In genomic region chr1:240093120-240093961, GRCh38 we compare ENCODE assay signal across 10 cellular contexts. TPM values are rescaled to one million over a fixed set of nuclear protein-coding genes. Genes with fewer than 3 reads are reported as not detected.
DNase-seq lines count a peak whose midpoint lies in the region; TF ChIP-seq lines count a peak whose summit lies in the region.
"Had no signal": no experiment of that assay in that cellular context is flagged by ENCODE, and none has a peak within 500 bp of the region (broad histone marks: within the 10 kb centered on the region; RNA-seq: fewer than 3 reads in every experiment).

No MANE protein-coding gene starts in this region.

- no peaks in the 10 kb centered on the region for H4K20me1 ChIP-seq in GM23248 (ENCODE audit: insufficient read depth)

- H3K36me3 Mint-ChIP-seq in activated T-cell treated with anti-CD3 and anti-CD28 coated beads, Interleukin-2, amount 50 U/mL, for 24 hours (ENCODE audit: low read depth) = no peaks in the 10 kb centered on the region

- no peak overlapping the region for H3K27ac Mint-ChIP-seq in activated T-cell treated with anti-CD3 and anti-CD28 coated beads, Interleukin-2, amount 50 U/mL, for 24 hours

- peaks cover 3% of the 10 kb centered on the region; the same call in 1 of the 2 replicates for H3K36me3 ChIP-seq in GM23248 (ENCODE audit: low read depth)
- H3K36me3 ChIP-seq in sigmoid colon = no peaks in the 10 kb centered on the region
- H3K36me3 ChIP-seq: thyroid gland had no signal

- no peak for TF ChIP-seq EP300 in sigmoid colon (IDR thresholded peaks at IDR 0.05)

- peak overlapping the region; percentile 84 for H3K4me2 ChIP-seq in GM23248 (ENCODE audit: unreplicated experiment)

- H3K4me1 Mint-ChIP-seq in activated T-cell treated with anti-CD3 and anti-CD28 coated beads, Interleukin-2, amount 50 U/mL, for 24 hours (ENCODE audit: low read depth) = peaks cover 4% of the 10 kb centered on the region

- no peaks in the 10 kb centered on the region for H3K9me3 Mint-ChIP-seq in activated T-cell treated with anti-CD3 and anti-CD28 coated beads, Interleukin-2, amount 50 U/mL, for 24 hours

- H2AFZ ChIP-seq in GM23248 = peak overlapping the region; percentile 86

- no peaks in the 10 kb centered on the region for H3K9me2 ChIP-seq in GM23248 (ENCODE audit: insufficient read depth)

- intact Hi-C loops in head of caudate nucleus (cut with DNase I) = no loop called here
- intact Hi-C loops in sigmoid colon (cut with DNase I) = loop anchor here (5.0 kb wide), 1 partner anchor 66 kb away; no protein-coding TSS in a partner anchor

- no peak for TF ChIP-seq POLR2A in sigmoid colon (IDR thresholded peaks at IDR 0.05)

- in situ Hi-C loops in GM23248 (cut with MboI) = no loop called here

- H3K79me2 ChIP-seq in GM23248 (ENCODE audit: insufficient read depth) = peaks cover 76% of the 10 kb centered on the region

- H3K27ac ChIP-seq in GM23248 (no peak overlapping the region), sigmoid colon (peak overlapping the region in 3 of 4 donors; percentile 82 to 92 (median 85))
- H3K27ac ChIP-seq: thyroid gland had no signal

- WGBS in GM23248 (ENCODE audit: low coverage in 1 of 2, low lambda C conversion rate in 2 of 2, missing lambda C conversion rate in 2 of 2), 2 experiments = 10 to 15% methylated on average over 44 to 48 of the region's 65 CpGs
- 7 to 10% methylated on average over 65 of the region's 65 CpGs for WGBS in sigmoid colon, 2 donors

- H3K4me3 Mint-ChIP-seq in activated T-cell treated with anti-CD3 and anti-CD28 coated beads, Interleukin-2, amount 50 U/mL, for 24 hours = no peak overlapping the region

- H3K4me3 ChIP-seq in GM23248 (peak overlapping the region; percentile 90), sigmoid colon (peak overlapping the region; percentile 54 to 77 (median 72))

- peak overlapping the region; percentile 75 for H3K9ac ChIP-seq in GM23248

- peaks cover 53% of the 10 kb centered on the region for H3K27me3 Mint-ChIP-seq in activated T-cell treated with anti-CD3 and anti-CD28 coated beads, Interleukin-2, amount 50 U/mL, for 24 hours

- H3K4me1 ChIP-seq in GM23248 (ENCODE audit: insufficient read depth) (peaks cover 44% of the 10 kb centered on the region), sigmoid colon (peaks cover 0 to 37% (median 25%) of the 10 kb centered on the region in 4 donors)

- H3F3A ChIP-seq in GM23248 (ENCODE audit: insufficient read depth) = peaks cover 8% of the 10 kb centered on the region; the same call in 1 of the 2 replicates

- no peak for TF ChIP-seq CTCF in sigmoid colon (IDR thresholded peaks at IDR 0.05)

- DNase-seq in GM23248 = peak; percentile 56
- peak; percentile 52 for DNase-seq in SK-N-DZ (ENCODE audit: low spot score)
- peak in 32 of 42 donors; percentile 11 to 58 (median 34) for DNase-seq in head of caudate nucleus
- DNase-seq in sigmoid colon = peak; percentile 67
- DNase-seq in SKM-1 (lab: John Stamatoyannopoulos, UW; ENCODE audit: unreplicated experiment) = no peak
- no peak for DNase-seq in activated T-cell treated with anti-CD3 and anti-CD28 coated beads, Interleukin-2, amount 50 U/mL, for 24 hours
- no peak for DNase-seq in T-helper 2 cell
- no peak for DNase-seq in SIG-M5 (lab: John Stamatoyannopoulos, UW)

- no peaks in the 10 kb centered on the region for H3K27me3 ChIP-seq in GM23248 (replicated peaks; ENCODE audit: insufficient read depth)
- H3K27me3 ChIP-seq in sigmoid colon = peaks cover 0 to 16% (median 0%) of the 10 kb centered on the region in 3 donors

- no peaks in the 10 kb centered on the region for H3K9me3 ChIP-seq in GM23248 (ENCODE audit: low read depth)
- no peaks in the 10 kb centered on the region for H3K9me3 ChIP-seq in sigmoid colon
- H3K9me3 ChIP-seq: thyroid gland had no signal

RNA-seq across cellular contexts. Expression of gene FMN2, which starts 1.7 kb away (rescaled TPM):
- 114 and 141 TPM in 2 replicates for total RNA-seq in GM23248 (2014; rRNA removed; shearing (Covaris generic))
- polyA plus RNA-seq in GM23248 (2016; fragmentation: Nextera tagmentation; extraction: Ambion mirVana) (72.8 and 78.2 TPM in 2 replicates), sigmoid colon (1 to 10 TPM; 1.5 to 6.6 (median 2.1) TPM)
- polyA plus RNA-seq in SK-N-DZ (2014; cell fraction: cytosol; rRNA removed) = 12.5 and 14.2 TPM in 2 replicates
- polyA plus RNA-seq in SK-N-DZ (2014; cell fraction: nucleus; rRNA removed) = 5.8 and 16.2 TPM in 2 replicates
- total RNA-seq in sigmoid colon = 10 to 100 TPM; 10.3 to 16.9 (median 12.2) TPM
- total RNA-seq: mononuclear cell had no signal

Comparison
In these comparisons a context has a peak if more than half of its experiments do, and no peak if none do; other contexts are left out.
1. DNase-seq: peak in GM23248 (single experiment), SK-N-DZ (single experiment), head of caudate nucleus (32 of 42) and sigmoid colon (single experiment); none in SKM-1 (single experiment), activated T-cell treated with anti-CD3 and anti-CD28 coated beads, Interleukin-2, amount 50 U/mL, for 24 hours (single experiment), T-helper 2 cell (0 of 5) and SIG-M5 (single experiment).